Comparison of ENCODE assay signal across 8 cellular contexts in the genomic region with DNA sequence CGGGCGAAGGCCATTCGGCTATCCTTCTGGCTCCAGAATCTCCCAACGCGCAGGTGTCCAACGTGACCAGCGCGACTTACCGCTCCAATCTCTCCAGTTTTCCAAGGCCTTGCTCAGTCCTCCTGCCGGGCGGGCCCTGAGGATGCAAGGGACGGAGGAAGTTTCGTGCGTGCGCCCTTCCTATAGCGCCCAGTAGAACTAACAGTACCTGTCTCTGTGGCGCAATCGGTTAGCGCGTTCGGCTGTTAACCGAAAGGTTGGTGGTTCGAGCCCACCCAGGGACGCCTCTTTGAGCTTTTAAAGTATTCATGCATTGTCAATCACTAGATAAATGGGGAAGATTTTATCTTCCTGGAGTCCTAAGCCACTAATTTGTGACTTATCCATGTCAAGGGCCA. TPM values are rescaled to one million over a fixed set of nuclear protein-coding genes. Genes with fewer than 3 reads are reported as not detected.
DNase-seq lines count a peak whose midpoint lies in the region; TF ChIP-seq lines count a peak whose summit lies in the region.
"Not testable (repeated sequence)": the region's sequence is repeated elsewhere in the genome, so short reads cannot be mapped to it uniquely, and the experiment has no call there.

No MANE protein-coding gene starts in this region.

- H2AK5ac ChIP-seq in neuronal stem cell (ENCODE audit: low read depth, low read length) = not testable (repeated sequence)

- not testable (repeated sequence) for H3K9me3 ChIP-seq in neuronal stem cell (replicated peaks in 1 of 2; ENCODE audit: control insufficient read depth in 2 of 2, insufficient read depth in 1 of 2, low read depth in 1 of 2, low read length in 2 of 2)

- not testable (repeated sequence) for H3K36me3 ChIP-seq in neuronal stem cell (replicated peaks in 1 of 2; ENCODE audit: control insufficient read depth in 2 of 2, insufficient read depth in 2 of 2, low read length in 2 of 2)

- H2AFZ ChIP-seq in neuronal stem cell (ENCODE audit: low read length) = peak overlapping the region; percentile 83

- H3K4me3 Mint-ChIP-seq in activated T-cell treated with anti-CD3 and anti-CD28 coated beads, Interleukin-2, amount 50 U/mL, for 24 hours = peak overlapping the region; percentile 80

- H3K9me3 Mint-ChIP-seq in activated T-cell treated with anti-CD3 and anti-CD28 coated beads, Interleukin-2, amount 50 U/mL, for 24 hours = not testable (repeated sequence)

- not testable (repeated sequence) for H3K9ac ChIP-seq in neuronal stem cell (ENCODE audit: low read depth, low read length, poor library complexity)

- H3K4me2 ChIP-seq in neuronal stem cell (ENCODE audit: insufficient read depth, low read length, poor library complexity, severe bottlenecking) = peak overlapping the region; percentile 25

- not testable (repeated sequence) for H3K23ac ChIP-seq in neuronal stem cell (ENCODE audit: low read depth, low read length, poor library complexity)

- POLR2A ChIA-PET in HEK293T (lab: Yijun Ruan, JAX) = not testable (repeated sequence)

- H3K18ac ChIP-seq in neuronal stem cell (ENCODE audit: low read length) = not testable (repeated sequence)

- H3K79me1 ChIP-seq in neuronal stem cell (ENCODE audit: low read depth, low read length) = not testable (repeated sequence)

- peak overlapping the region; percentile 93 for H3K27ac Mint-ChIP-seq in activated T-cell treated with anti-CD3 and anti-CD28 coated beads, Interleukin-2, amount 50 U/mL, for 24 hours

- not testable (repeated sequence) for H3K14ac ChIP-seq in neuronal stem cell (ENCODE audit: low read length)

- not testable (repeated sequence) for H3K4me1 Mint-ChIP-seq in activated T-cell treated with anti-CD3 and anti-CD28 coated beads, Interleukin-2, amount 50 U/mL, for 24 hours (ENCODE audit: low read depth)

- CTCF ChIA-PET in HEK293T (lab: Yijun Ruan, JAX) = not testable (repeated sequence)

- H3K27me3 ChIP-seq in neuronal stem cell (ENCODE audit: control insufficient read depth in 3 of 3, insufficient read depth in 3 of 3, low read depth in 1 of 3, low read length in 3 of 3) = not testable (repeated sequence)

- H3K4ac ChIP-seq in neuronal stem cell (ENCODE audit: low read length) = not testable (repeated sequence)

- WGBS in neuronal stem cell (ENCODE audit: extremely low coverage in 2 of 2, insufficient read length in 2 of 2, insufficient replicate concordance in 1 of 2), 2 donors = no CpG with 5 or more reads among the region's 24 CpGs

- not testable (repeated sequence) for H3K36me3 Mint-ChIP-seq in activated T-cell treated with anti-CD3 and anti-CD28 coated beads, Interleukin-2, amount 50 U/mL, for 24 hours (ENCODE audit: low read depth)

- not testable (repeated sequence) for H4K8ac ChIP-seq in neuronal stem cell (ENCODE audit: low read depth, low read length)

- H3K4me1 ChIP-seq in neuronal stem cell (ENCODE audit: control insufficient read depth in 2 of 2, insufficient read depth in 1 of 2, low read depth in 1 of 2, low read length in 2 of 2) = not testable (repeated sequence)

- H2BK5ac ChIP-seq in neuronal stem cell (ENCODE audit: low read length) = not testable (repeated sequence)

- H3K27ac ChIP-seq in coronary artery = peak overlapping the region in 1 of 2 donors; percentile 35
- peak overlapping the region; percentile 56 for H3K27ac ChIP-seq in neuronal stem cell (replicated peaks; ENCODE audit: low read length)

- H2BK15ac ChIP-seq in neuronal stem cell (ENCODE audit: low read length) = not testable (repeated sequence)

- H3K27me3 Mint-ChIP-seq in activated T-cell treated with anti-CD3 and anti-CD28 coated beads, Interleukin-2, amount 50 U/mL, for 24 hours = not testable (repeated sequence)

- TF ChIP-seq CTCF in AG09319 (IDR thresholded peaks at IDR 0.05; ENCODE audit: low read depth, low read length); coronary artery (IDR thresholded peaks at IDR 0.05): not testable (repeated sequence)

- H2BK12ac ChIP-seq in neuronal stem cell (ENCODE audit: low read length) = not testable (repeated sequence)

- not testable (repeated sequence) for H4K91ac ChIP-seq in neuronal stem cell (ENCODE audit: low read depth, low read length, poor library complexity)

- H3K4me3 ChIP-seq in coronary artery (peak overlapping the region; percentile 62), neuronal stem cell (ENCODE audit: low read length in 2 of 2) (peak overlapping the region; percentile 49 to 69)

- peak; percentile 32 for DNase-seq in AG09319 (ENCODE audit: extremely low read depth, low read depth)
- peak; percentile 57 for DNase-seq in HEK293T (ENCODE audit: extremely low spot score)
- DNase-seq in SIG-M5 treated with dmso at 0.1 percent for 504 hours (lab: John Stamatoyannopoulos, UW; ENCODE audit: unreplicated experiment) = peak; percentile 43
- peak; percentile 92 for DNase-seq in activated T-cell treated with anti-CD3 and anti-CD28 coated beads, Interleukin-2, amount 50 U/mL, for 24 hours
- DNase-seq in coronary artery (ENCODE audit: low spot score) = peak; percentile 24
- DNase-seq in iPS DF 19.7 (ENCODE audit: low read depth, low spot score) = peak; percentile 9
- DNase-seq in neuronal stem cell (ENCODE audit: low spot score) = peak; percentile 69
- DNase-seq in stimulated activated CD8-positive, alpha-beta memory T cell treated with anti-CD3 and anti-CD28 coated beads, Interleukin-15, amount 100 ng/mL, for 1 hour (ENCODE audit: low read depth) = peak; percentile 37

- not testable (repeated sequence) for H2BK120ac ChIP-seq in neuronal stem cell (ENCODE audit: low read depth, low read length)

TF ChIP-seq in HEK293T, 16 proteins besides CTCF, POLR2A, EP300 and RAD21:
- TF ChIP-seq, protein P1, sequence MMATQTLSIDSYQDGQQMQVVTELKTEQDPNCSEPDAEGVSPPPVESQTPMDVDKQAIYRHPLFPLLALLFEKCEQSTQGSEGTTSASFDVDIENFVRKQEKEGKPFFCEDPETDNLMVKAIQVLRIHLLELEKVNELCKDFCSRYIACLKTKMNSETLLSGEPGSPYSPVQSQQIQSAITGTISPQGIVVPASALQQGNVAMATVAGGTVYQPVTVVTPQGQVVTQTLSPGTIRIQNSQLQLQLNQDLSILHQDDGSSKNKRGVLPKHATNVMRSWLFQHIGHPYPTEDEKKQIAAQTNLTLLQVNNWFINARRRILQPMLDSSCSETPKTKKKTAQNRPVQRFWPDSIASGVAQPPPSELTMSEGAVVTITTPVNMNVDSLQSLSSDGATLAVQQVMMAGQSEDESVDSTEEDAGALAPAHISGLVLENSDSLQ (IDR thresholded peaks at IDR 0.05) = peak; percentile 77

RNA-seq across cellular contexts. Expression of gene PPIAL4D, which starts 45.6 kb away (rescaled TPM):
- not detected for polyA plus RNA-seq in neuronal stem cell (2013, experiment 1 of 2)
- polyA plus RNA-seq in neuronal stem cell (2013, experiment 2 of 2) = not detected

Comparison
In these comparisons a context has a peak if more than half of its experiments do, and no peak if none do; other contexts are left out.
1. DNase-seq: peak in every context shown above with its lines; median percentile 92 in activated T-cell treated with anti-CD3 and anti-CD28 coated beads, Interleukin-2, amount 50 U/mL, for 24 hours; 69 in neuronal stem cell; 57 in HEK293T; 43 in SIG-M5 treated with dmso at 0.1 percent for 504 hours; 37 in stimulated activated CD8-positive, alpha-beta memory T cell treated with anti-CD3 and anti-CD28 coated beads, Interleukin-15, amount 100 ng/mL, for 1 hour; 32 in AG09319; 24 in coronary artery; 9 in iPS DF 19.7.